ENCODE assay signal across 11 cellular contexts in genomic region chr11:4459470-4459869, GRCh38. TPM values are rescaled to one million over a fixed set of nuclear protein-coding genes. Genes with fewer than 3 reads are reported as not detected.
DNase-seq lines count a peak whose midpoint lies in the region; ATAC-seq and TF ChIP-seq lines count a peak whose summit lies in the region.
"Had no signal": no experiment of that assay in that cellular context is flagged by ENCODE, and none has a peak within 500 bp of the region (broad histone marks: within the 10 kb centered on the region; RNA-seq: fewer than 3 reads in every experiment).

No MANE protein-coding gene starts in this region.

- H3K4me3 Mint-ChIP-seq in mesothelial cell of epicardium (no peak overlapping the region), nephron progenitor cell (no peak overlapping the region)

- peaks cover 22% of the 10 kb centered on the region for H3K9me3 Mint-ChIP-seq in mesothelial cell of epicardium
- peaks cover 25% of the 10 kb centered on the region for H3K9me3 Mint-ChIP-seq in nephron progenitor cell

- TF ChIP-seq CTCF in adrenal gland (IDR thresholded peaks at IDR 0.05) = no peak
- TF ChIP-seq CTCF in spleen (IDR thresholded peaks at IDR 0.05 in 8 of 11, conservative IDR thresholded peaks at IDR 0.05 in 3 of 11) = no peak
- no peak for TF ChIP-seq CTCF in mesothelial cell of epicardium (IDR thresholded peaks at IDR 0.05; ENCODE audit: unreplicated experiment)
- TF ChIP-seq CTCF in nephron progenitor cell (IDR thresholded peaks at IDR 0.05) = no peak

- peaks cover 0 to 4% of the 10 kb centered on the region in 2 donors for H3K4me1 ChIP-seq in adrenal gland (replicated peaks in 1 of 2)
- peaks cover 0 to 42% (median 13%) of the 10 kb centered on the region in 6 donors for H3K4me1 ChIP-seq in spleen
- H3K4me1 ChIP-seq: parathyroid adenoma had no signal

- H3K36me3 ChIP-seq in adrenal gland (replicated peaks in 1 of 2) (no peaks in the 10 kb centered on the region), spleen (no peaks in the 10 kb centered on the region)

- no peak for TF ChIP-seq POLR2A in adrenal gland (IDR thresholded peaks at IDR 0.05)
- TF ChIP-seq POLR2A in spleen (IDR thresholded peaks at IDR 0.05) = no peak

- H3K27me3 ChIP-seq in adrenal gland = no peaks in the 10 kb centered on the region
- H3K27me3 ChIP-seq in spleen (replicated peaks in 1 of 7) = peaks cover 0 to 4% (median 0%) of the 10 kb centered on the region in 7 donors

- H3K4me1 Mint-ChIP-seq in mesothelial cell of epicardium (peaks cover 14% of the 10 kb centered on the region), nephron progenitor cell (peaks cover 33% of the 10 kb centered on the region)

- intact Hi-C loops in adrenal gland (cut with DNase I) = no loop called here
- intact Hi-C loops in spleen (cut with DNase I; ENCODE audit: low total_unique reads) = no loop called here

- H3K36me3 Mint-ChIP-seq in mesothelial cell of epicardium (no peaks in the 10 kb centered on the region), nephron progenitor cell (ENCODE audit: low read depth) (peaks cover 18% of the 10 kb centered on the region)

- 40 to 56% (median 47%) methylated on average over 4 of the region's 4 CpGs for WGBS in adrenal gland, 4 donors
- WGBS in spleen, 5 donors = 11 to 35% (median 21%) methylated on average over 4 of the region's 4 CpGs

- no peak overlapping the region for H3K27ac ChIP-seq in adrenal gland
- peak overlapping the region in 5 of 8 donors; percentile 26 to 71 (median 46) for H3K27ac ChIP-seq in spleen
- H3K27ac ChIP-seq: parathyroid adenoma had no signal

- H3K27ac Mint-ChIP-seq in mesothelial cell of epicardium = no peak overlapping the region
- H3K27ac Mint-ChIP-seq in nephron progenitor cell = no peak overlapping the region

- DNase-seq in NK-92 treated with Interleukin-12 subunit alpha and Interleukin-12 subunit beta, amount 100 ng/mL, for 24 hours (lab: John Stamatoyannopoulos, UW) = peak; percentile 8
- DNase-seq in NK-92 (lab: John Stamatoyannopoulos, UW; ENCODE audit: unreplicated experiment) = no peak
- peak in 6 of 7 donors; percentile 17 to 58 (median 40) for DNase-seq in adrenal gland
- DNase-seq in spleen = peak; percentile 75
- DNase-seq in mesothelial cell of epicardium (ENCODE audit: low spot score in 2 of 2, unreplicated experiment in 2 of 2) = no peak
- no peak for DNase-seq in nephron progenitor cell
- DNase-seq in effector CD8-positive, alpha-beta T cell (lab: John Stamatoyannopoulos, UW) = no peak

- H3K4me3 ChIP-seq in adrenal gland (no peak overlapping the region), spleen (peak overlapping the region in 1 of 8 donors; percentile 10)

- H3K9me3 ChIP-seq in adrenal gland (replicated peaks in 1 of 3) (no peaks in the 10 kb centered on the region), spleen (peaks cover 0 to 17% (median 10%) of the 10 kb centered on the region in 8 donors)

- peak; percentile 59 for ATAC-seq in HG02981 (IDR thresholded peaks at IDR 0.05; ENCODE audit: unreplicated experiment)

- H3K27me3 Mint-ChIP-seq in mesothelial cell of epicardium (ENCODE audit: low read depth) = no peaks in the 10 kb centered on the region
- H3K27me3 Mint-ChIP-seq in nephron progenitor cell (ENCODE audit: low read depth, poor library complexity) = peaks cover 13% of the 10 kb centered on the region

RNA-seq across cellular contexts. Expression of gene OR52K2, which starts 10.4 kb away (rescaled TPM):
- total RNA-seq in adrenal gland (under 1 TPM in 1 of 8 donors, not detected in 7; 0.28 TPM), spleen (1 to 10 TPM in 3 of 7 donors, under 1 TPM in 2, not detected in 2; 0.94 to 1.4 (median 1.1) TPM), mesothelial cell of epicardium (not detected in 3 replicates)
- polyA plus RNA-seq in adrenal gland (not detected), spleen (not detected)
- total RNA-seq: SK-MEL-5 had no signal
- polyA plus RNA-seq: adipose tissue had no signal

RNA-seq across cellular contexts. Expression of gene OR52K1, which starts 23.0 kb away (rescaled TPM):
- total RNA-seq in adrenal gland = under 1 TPM in 1 of 8 donors, not detected in 7; 0.84 TPM
- not detected for polyA plus RNA-seq in adrenal gland
- total RNA-seq in spleen = under 1 TPM; 0.09 to 0.85 (median 0.30) TPM
- not detected for polyA plus RNA-seq in spleen
- total RNA-seq in mesothelial cell of epicardium = 0.07 TPM in 1 of 3 replicates, not detected in the others
- total RNA-seq: SK-MEL-5 had no signal
- polyA plus RNA-seq: adipose tissue had no signal

Comparison
In these comparisons a context has a peak if more than half of its experiments do, and no peak if none do; other contexts are left out.
1. DNase-seq: peak in NK-92 treated with Interleukin-12 subunit alpha and Interleukin-12 subunit beta, amount 100 ng/mL, for 24 hours (single experiment), adrenal gland (6 of 7) and spleen (single experiment); none in NK-92 (single experiment), mesothelial cell of epicardium (0 of 2), nephron progenitor cell (single experiment) and effector CD8-positive, alpha-beta T cell (single experiment).
2. H3K27ac ChIP-seq: peak in spleen (5 of 8); none in adrenal gland (0 of 5).